Comparison of ENCODE assay signal across 18 cellular contexts in the genomic region with DNA sequence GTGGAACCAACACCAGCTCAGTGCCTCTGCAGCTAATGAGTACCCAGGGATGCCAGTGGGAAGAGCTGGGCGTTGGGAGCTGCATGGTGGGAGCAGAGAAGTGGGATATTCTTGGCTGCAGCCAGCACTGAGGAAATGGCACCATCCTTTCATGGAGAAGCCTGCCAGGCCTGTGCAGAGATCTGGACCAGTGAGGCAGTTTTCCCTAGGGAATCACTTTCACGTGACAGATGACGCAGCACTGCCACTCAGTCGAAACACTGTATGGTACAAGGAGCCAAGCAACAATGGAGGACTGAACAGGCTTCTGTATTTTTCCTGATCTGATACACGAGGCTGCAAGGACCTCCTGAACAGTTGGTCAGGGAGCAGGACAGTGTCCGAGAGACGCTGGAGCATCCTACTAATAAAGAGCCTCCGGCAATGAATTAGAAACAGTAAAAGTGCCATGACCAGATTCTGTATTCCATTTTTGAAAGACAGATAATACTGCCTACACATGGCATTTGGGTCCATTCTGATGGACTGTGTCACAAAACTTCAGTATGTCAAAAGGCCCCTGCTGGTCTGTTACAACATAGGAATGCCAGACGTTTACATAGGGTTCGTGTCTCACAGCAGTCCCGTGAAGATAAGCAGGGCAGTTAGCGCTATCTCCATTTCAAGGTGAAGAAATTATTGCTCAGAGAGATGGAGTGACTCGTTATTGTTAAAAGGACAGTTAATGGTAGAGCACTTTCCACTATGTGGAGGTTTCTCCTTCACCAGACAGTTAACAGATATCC.
"Had no signal": no experiment of that assay in that cellular context is flagged by ENCODE, and none has a peak within 500 bp of the region (broad histone marks: within the 10 kb centered on the region; RNA-seq: fewer than 3 reads in every experiment).

No MANE protein-coding gene starts in this region.

- DNase-seq: activated CD4-positive, alpha-beta memory T cell treated with anti-CD3 and anti-CD28 coated beads for 36 hours; activated CD8-positive, alpha-beta memory T cell treated with anti-CD3 and anti-CD28 coated beads, Interleukin-2, amount 10 ng/mL, durations not matched to agents 7 days and 5 days; activated effector memory CD4-positive, alpha-beta T cell treated with anti-CD3 and anti-CD28 coated beads, Interleukin-2, amount 50 U/mL, for 16 hours; activated T-cell treated with anti-CD3 and anti-CD28 coated beads, Interleukin-2, amount 50 U/mL, for 4 hours; adrenal gland; caudate nucleus; colonic mucosa; foreskin fibroblast; hypothalamus; kidney glomerular epithelial cell; nucleus accumbens; stimulated activated CD4-positive, alpha-beta T cell treated with anti-CD3 and anti-CD28 coated beads, Interleukin-2, amount 100 ng/mL, for 48 hours; T1000; thyroid gland had no signal

- H3K36me3 Mint-ChIP-seq: activated CD4-positive, alpha-beta memory T cell treated with anti-CD3 and anti-CD28 coated beads for 36 hours; activated CD8-positive, alpha-beta memory T cell treated with anti-CD3 and anti-CD28 coated beads, Interleukin-2, amount 10 ng/mL, durations not matched to agents 7 days and 5 days; activated naive CD4-positive, alpha-beta T cell treated with anti-CD3 and anti-CD28 coated beads, Interleukin-2, amount 50 U/mL, for 24 hours; natural killer cell treated with Interleukin-12 subunit alpha and Interleukin-12 subunit beta and Interleukin-15 and Interleukin-18, amount 100 ng/mL, for 72 hours; stimulated activated memory B cell treated with anti-CD40 and anti-IgM and Interleukin-4, amounts not matched to agents 10 μg/mL and 1 μg/mL and 100 μg/mL, for 72 hours had no signal

- H3K4me1 Mint-ChIP-seq: activated CD8-positive, alpha-beta memory T cell treated with anti-CD3 and anti-CD28 coated beads, Interleukin-2, amount 10 ng/mL, durations not matched to agents 7 days and 5 days; activated naive CD4-positive, alpha-beta T cell treated with anti-CD3 and anti-CD28 coated beads, Interleukin-2, amount 50 U/mL, for 24 hours; stimulated activated memory B cell treated with anti-CD40 and anti-IgM and Interleukin-4, amounts not matched to agents 10 μg/mL and 1 μg/mL and 100 μg/mL, for 72 hours had no signal

- H3K9me3 ChIP-seq: adrenal gland, colonic mucosa, thyroid gland had no signal

- H3K36me3 ChIP-seq: adrenal gland, colonic mucosa, thyroid gland had no signal

- H3K27ac ChIP-seq: adrenal gland, colonic mucosa, thyroid gland, VCaP had no signal

- H3K9me3 Mint-ChIP-seq: activated CD4-positive, alpha-beta memory T cell treated with anti-CD3 and anti-CD28 coated beads for 36 hours; activated naive CD4-positive, alpha-beta T cell treated with anti-CD3 and anti-CD28 coated beads, Interleukin-2, amount 50 U/mL, for 24 hours; activated T-cell treated with anti-CD3 and anti-CD28 coated beads, Interleukin-2, amount 50 U/mL, for 4 hours; natural killer cell treated with Interleukin-12 subunit alpha and Interleukin-12 subunit beta and Interleukin-15 and Interleukin-18, amount 100 ng/mL, for 72 hours; stimulated activated memory B cell treated with anti-CD40 and anti-IgM and Interleukin-4, amounts not matched to agents 10 μg/mL and 1 μg/mL and 100 μg/mL, for 72 hours had no signal

- H3K27me3 ChIP-seq: adrenal gland, colonic mucosa, thyroid gland had no signal

- H3K27ac Mint-ChIP-seq: activated CD4-positive, alpha-beta memory T cell treated with anti-CD3 and anti-CD28 coated beads for 36 hours; activated CD8-positive, alpha-beta memory T cell treated with anti-CD3 and anti-CD28 coated beads, Interleukin-2, amount 10 ng/mL, durations not matched to agents 7 days and 5 days; activated naive CD4-positive, alpha-beta T cell treated with anti-CD3 and anti-CD28 coated beads, Interleukin-2, amount 50 U/mL, for 24 hours; natural killer cell treated with Interleukin-12 subunit alpha and Interleukin-12 subunit beta and Interleukin-15 and Interleukin-18, amount 100 ng/mL, for 72 hours; stimulated activated memory B cell treated with anti-CD40 and anti-IgM and Interleukin-4, amounts not matched to agents 10 μg/mL and 1 μg/mL and 100 μg/mL, for 72 hours had no signal

- ATAC-seq: activated CD8-positive, alpha-beta memory T cell treated with anti-CD3 and anti-CD28 coated beads, Interleukin-2, amount 10 ng/mL, durations not matched to agents 7 days and 5 days; activated T-cell treated with anti-CD3 and anti-CD28 coated beads, Interleukin-2, amount 50 U/mL, for 4 hours; natural killer cell treated with Interleukin-12 subunit alpha and Interleukin-12 subunit beta and Interleukin-15 and Interleukin-18, amount 100 ng/mL, for 72 hours; stimulated activated memory B cell treated with anti-CD40 and anti-IgM and Interleukin-4, amounts not matched to agents 10 μg/mL and 1 μg/mL and 100 μg/mL, for 72 hours had no signal

- H3K4me3 ChIP-seq: adrenal gland, colonic mucosa, thyroid gland had no signal

- H3K4me1 ChIP-seq: adrenal gland, colonic mucosa, thyroid gland had no signal

- H3K4me3 Mint-ChIP-seq: activated CD4-positive, alpha-beta memory T cell treated with anti-CD3 and anti-CD28 coated beads for 36 hours; activated CD8-positive, alpha-beta memory T cell treated with anti-CD3 and anti-CD28 coated beads, Interleukin-2, amount 10 ng/mL, durations not matched to agents 7 days and 5 days; activated naive CD4-positive, alpha-beta T cell treated with anti-CD3 and anti-CD28 coated beads, Interleukin-2, amount 50 U/mL, for 24 hours; activated T-cell treated with anti-CD3 and anti-CD28 coated beads, Interleukin-2, amount 50 U/mL, for 4 hours; natural killer cell treated with Interleukin-12 subunit alpha and Interleukin-12 subunit beta and Interleukin-15 and Interleukin-18, amount 100 ng/mL, for 72 hours; stimulated activated memory B cell treated with anti-CD40 and anti-IgM and Interleukin-4, amounts not matched to agents 10 μg/mL and 1 μg/mL and 100 μg/mL, for 72 hours had no signal
